ENCODE assay signal across 8 cellular contexts in the genomic region with DNA sequence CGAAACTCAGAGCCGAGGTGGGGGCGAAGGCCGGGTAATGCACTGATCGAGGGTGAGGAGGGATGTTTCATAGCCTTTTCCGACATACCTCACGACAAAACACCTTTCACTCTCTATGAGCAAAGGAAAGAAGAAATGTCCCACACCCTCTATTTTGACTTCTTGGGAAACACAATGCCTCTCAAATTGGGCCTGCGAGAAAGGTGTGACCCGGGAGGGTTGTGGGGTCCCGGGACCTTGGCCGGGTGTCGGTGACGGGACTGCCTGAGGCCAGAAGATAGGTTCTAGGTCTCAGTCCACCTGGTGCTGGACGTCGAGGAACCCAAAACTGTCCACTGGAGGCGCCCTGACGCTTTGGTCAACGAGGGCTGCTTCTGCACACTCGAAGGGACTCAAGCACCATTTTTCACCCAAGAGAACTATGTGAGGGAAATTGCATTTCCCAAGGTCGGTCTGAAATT. TPM values are rescaled to one million over a fixed set of nuclear protein-coding genes. Genes with fewer than 3 reads are reported as not detected.
A peak's percentile ranks its signal among the peaks of the same experiment; 100 is the strongest.
DNase-seq lines count a peak whose midpoint lies in the region; ATAC-seq and TF ChIP-seq lines count a peak whose summit lies in the region.

No MANE protein-coding gene starts in this region.

- H3K79me2 ChIP-seq in OCI-LY1 (ENCODE audit: insufficient read depth, low read length), result no peaks in the 10 kb centered on the region

- H3K4me3 ChIP-seq in AG09309 (ENCODE audit: control insufficient read depth, low read depth, low read length), result no peak overlapping the region
- no peak overlapping the region; the same call in 1 of the 2 replicates for H3K4me3 ChIP-seq in GM06990 (replicated peaks; ENCODE audit: low read depth, low read length)
- no peak overlapping the region for H3K4me3 ChIP-seq in OCI-LY1 (ENCODE audit: low read depth, low read length, poor library complexity, severe bottlenecking)
- no peak overlapping the region for H3K4me3 ChIP-seq in mucosa of descending colon

- H2AFZ ChIP-seq in OCI-LY1 (ENCODE audit: low read length), result no peak overlapping the region

- no peaks in the 10 kb centered on the region for H3K9me2 ChIP-seq in OCI-LY1 (ENCODE audit: low read depth, low read length)

- H3K9me3 ChIP-seq in OCI-LY1 (ENCODE audit: low read length) (no peaks in the 10 kb centered on the region), mucosa of descending colon (no peaks in the 10 kb centered on the region)

- H3K27ac Mint-ChIP-seq in chondrocyte (ENCODE audit: unreplicated experiment), result no peak overlapping the region

- peaks cover 61% of the 10 kb centered on the region for H3K27me3 Mint-ChIP-seq in chondrocyte (ENCODE audit: low read depth)

- TF ChIP-seq CTCF in AG09309 (IDR thresholded peaks at IDR 0.05; ENCODE audit: control insufficient read depth, insufficient read depth, low read depth, low read length, missing control alignments), result peak; percentile 49
- peak; percentile 45 for TF ChIP-seq CTCF in GM06990 (IDR thresholded peaks at IDR 0.05; ENCODE audit: insufficient read depth, low read length, poor library complexity, severe bottlenecking)
- peak; percentile 26; the same call in 1 of the 2 replicates for TF ChIP-seq CTCF in OCI-LY1 (IDR thresholded peaks at IDR 0.05; ENCODE audit: low read length)
- TF ChIP-seq CTCF in chondrocyte (IDR thresholded peaks at IDR 0.05), result peak; percentile 74
- no peak for TF ChIP-seq CTCF in mucosa of descending colon (IDR thresholded peaks at IDR 0.05)

- H3K36me3 Mint-ChIP-seq in chondrocyte (ENCODE audit: low read depth), result no peaks in the 10 kb centered on the region

- H3K4me2 ChIP-seq in OCI-LY1 (ENCODE audit: low read length), result no peak overlapping the region

- no peaks in the 10 kb centered on the region for H3F3A ChIP-seq in OCI-LY1 (ENCODE audit: insufficient read depth, low read length)

- DNase-seq in AG09309 (ENCODE audit: low read depth), result no peak
- DNase-seq in GM06990 (ENCODE audit: extremely low read depth, insufficient read length), result peak; percentile 26
- DNase-seq in chondrocyte (ENCODE audit: low spot score), result no peak
- DNase-seq in mucosa of descending colon, result peak in 2 of 3 donors; percentile 69 to 73
- DNase-seq in NK-92 (lab: John Stamatoyannopoulos, UW; ENCODE audit: unreplicated experiment), result no peak

- H3K36me3 ChIP-seq in GM06990 (ENCODE audit: control insufficient read depth, insufficient read depth, low read length), result no peaks in the 10 kb centered on the region
- no peaks in the 10 kb centered on the region for H3K36me3 ChIP-seq in OCI-LY1 (ENCODE audit: insufficient read depth, low read length)
- no peaks in the 10 kb centered on the region for H3K36me3 ChIP-seq in mucosa of descending colon (ENCODE audit: low read depth)

- intact Hi-C loops in mucosa of descending colon (cut with DNase I, micrococcal nuclease), result loop anchor here in 1 of 2 donors (10.0 kb wide), 2 partner anchors 379 to 409 kb away; no protein-coding TSS in a partner anchor

- no peak overlapping the region for H3K9ac ChIP-seq in OCI-LY1 (ENCODE audit: low read length)

- no peaks in the 10 kb centered on the region for H3K9me3 Mint-ChIP-seq in chondrocyte (ENCODE audit: low read depth)

- H3K4me1 Mint-ChIP-seq in chondrocyte (ENCODE audit: low read depth), result peaks cover 45% of the 10 kb centered on the region

- H3K27me3 ChIP-seq in GM06990 (replicated peaks; ENCODE audit: control insufficient read depth, insufficient read depth, low read length) (peaks cover 4% of the 10 kb centered on the region), OCI-LY1 (ENCODE audit: insufficient read depth, low read length) (peaks cover 19% of the 10 kb centered on the region)

- peak; percentile 60 for ATAC-seq in mucosa of descending colon
- no peak for ATAC-seq in GM19455 (IDR thresholded peaks at IDR 0.05; ENCODE audit: unreplicated experiment)
- no peak for ATAC-seq in HG02884 (IDR thresholded peaks at IDR 0.05; ENCODE audit: unreplicated experiment)

- no peaks in the 10 kb centered on the region for H4K20me1 ChIP-seq in OCI-LY1 (ENCODE audit: insufficient read depth, low read length)

- peak overlapping the region; percentile 84 for H3K4me3 Mint-ChIP-seq in chondrocyte (ENCODE audit: unreplicated experiment)

- H3K4me1 ChIP-seq in OCI-LY1 (ENCODE audit: insufficient read depth, low read length, severe bottlenecking) (peaks cover 23% of the 10 kb centered on the region), mucosa of descending colon (ENCODE audit: low read depth) (peaks cover 45% of the 10 kb centered on the region)

- no peak overlapping the region for H3K27ac ChIP-seq in OCI-LY1 (ENCODE audit: low read depth, low read length, poor library complexity, severe bottlenecking)

RNA-seq across cellular contexts. Expression of a gene that starts 41.1 kb away (rescaled TPM):
- 76.8 to 90.4 TPM (median 89.0 TPM) in 3 replicates for total RNA-seq in chondrocyte
- total RNA-seq in mucosa of descending colon, result 10 to 100 TPM; 24.6 to 67.5 (median 32.1) TPM

RNA-seq across cellular contexts. Expression of a gene that starts 50.2 kb away (rescaled TPM):
- total RNA-seq in chondrocyte, result not detected in 3 replicates
- not detected for total RNA-seq in mucosa of descending colon

Comparison
In these comparisons a context has a peak if more than half of its experiments do, and no peak if none do; other contexts are left out.
1. DNase-seq: peak in GM06990 (single experiment) and mucosa of descending colon (2 of 3); none in AG09309 (single experiment), chondrocyte (single experiment) and NK-92 (single experiment).